Comparison of ENCODE assay signal across 9 cellular contexts in genomic region chr12:56078427-56078826, GRCh38. TPM values are rescaled to one million over a fixed set of nuclear protein-coding genes. Genes with fewer than 3 reads are reported as not detected.
A peak's percentile ranks its signal among the peaks of the same experiment; 100 is the strongest.
DNase-seq lines count a peak whose midpoint lies in the region; TF ChIP-seq lines count a peak whose summit lies in the region.
"Had no signal": no experiment of that assay in that cellular context is flagged by ENCODE, and none has a peak within 500 bp of the region (broad histone marks: within the 10 kb centered on the region; RNA-seq: fewer than 3 reads in every experiment).

No MANE protein-coding gene starts in this region.

- no peak for TF ChIP-seq CTCF in Calu3 (IDR thresholded peaks at IDR 0.05; ENCODE audit: unreplicated experiment)
- no peak for TF ChIP-seq CTCF in VCaP (conservative IDR thresholded peaks at IDR 0.05)
- TF ChIP-seq CTCF in fibroblast of lung (conservative IDR thresholded peaks at IDR 0.05 in 1 of 2, IDR thresholded peaks at IDR 0.05 in 1 of 2; ENCODE audit: low read depth in 1 of 2, low read length in 2 of 2): no peak
- no peak for TF ChIP-seq CTCF in progenitor cell of endocrine pancreas (IDR thresholded peaks at IDR 0.05; ENCODE audit: unreplicated experiment)

- peak overlapping the region; percentile 68 for H3K4me2 ChIP-seq in fibroblast of lung (ENCODE audit: extremely low read depth, insufficient read depth, low read length)

- intact Hi-C loops in Calu3 (cut with micrococcal nuclease; ENCODE audit: unreplicated experiment) (loop anchor here (1.0 kb wide), 1 partner anchor 27 kb away; no protein-coding TSS in a partner anchor), head of caudate nucleus (cut with DNase I) (no loop called here)

- H3K36me3 ChIP-seq in fibroblast of lung (ENCODE audit: control insufficient read depth, insufficient read depth, low read length): no peaks in the 10 kb centered on the region
- H3K36me3 ChIP-seq: neutrophil had no signal

- no peak overlapping the region for H2AFZ ChIP-seq in fibroblast of lung (ENCODE audit: low read length)

- H3K4me3 ChIP-seq in fibroblast of lung (replicated peaks in 1 of 4; ENCODE audit: control extremely low read depth in 1 of 4, insufficient read depth in 1 of 4, low read depth in 3 of 4, low read length in 4 of 4): no peak overlapping the region

- no peaks in the 10 kb centered on the region for H4K20me1 ChIP-seq in fibroblast of lung (ENCODE audit: control insufficient read depth, extremely low read depth, insufficient read depth, low read length)

- BruUV-seq in Calu3 (replicated peaks; lab: Mats Ljungman, UMichigan): no TSS peak

- H3K27me3 ChIP-seq in fibroblast of lung (ENCODE audit: control insufficient read depth, insufficient read depth, low read length): peaks cover 20% of the 10 kb centered on the region

- H3K79me2 ChIP-seq in fibroblast of lung (ENCODE audit: control insufficient read depth, insufficient read depth, low read length): no peaks in the 10 kb centered on the region

- no peak for DNase-seq in Calu3
- DNase-seq in fibroblast of lung (ENCODE audit: low read depth in 2 of 2): no peak
- DNase-seq in progenitor cell of endocrine pancreas (ENCODE audit: low spot score, unreplicated experiment): no peak
- DNase-seq in NCI-H2029 (lab: John Stamatoyannopoulos, UW): no peak
- no peak for DNase-seq in COR-L47 (lab: John Stamatoyannopoulos, UW)
- DNase-seq in central memory CD4-positive, alpha-beta T cell: no peak
- no peak for DNase-seq in head of caudate nucleus

- H3K9me3 Mint-ChIP-seq in Calu3 (ENCODE audit: low read depth, unreplicated experiment) (no peaks in the 10 kb centered on the region), progenitor cell of endocrine pancreas (ENCODE audit: low read depth) (no peaks in the 10 kb centered on the region)

- H3K4me1 Mint-ChIP-seq in Calu3 (ENCODE audit: low read depth, unreplicated experiment) (peaks cover 14% of the 10 kb centered on the region), progenitor cell of endocrine pancreas (ENCODE audit: low read depth) (peaks cover 22% of the 10 kb centered on the region)

- no peaks in the 10 kb centered on the region for H3K9me3 ChIP-seq in fibroblast of lung (ENCODE audit: control insufficient read depth, insufficient read depth, low read depth, low read length)
- H3K9me3 ChIP-seq: neutrophil had no signal

- H3K9ac ChIP-seq in fibroblast of lung (ENCODE audit: insufficient read depth, low read length): no peak overlapping the region

- peak overlapping the region; percentile 95 for H3K27ac Mint-ChIP-seq in Calu3 (ENCODE audit: unreplicated experiment)
- peak overlapping the region; percentile 99 for H3K27ac Mint-ChIP-seq in progenitor cell of endocrine pancreas

- H3K4me1 ChIP-seq in fibroblast of lung (ENCODE audit: control insufficient read depth, extremely low read depth, insufficient read depth, low read length): no peaks in the 10 kb centered on the region

- CTCF ChIA-PET in Calu3 (lab: Charles Lee): interaction anchor here (0.6 to 1.7 kb wide), 5 partner anchors 13 to 267 kb away, joined by 3 to 23 read pairs (median 3); partner anchors contain the start of genes PA2G4 and SMARCC2

- H3K27me3 Mint-ChIP-seq in Calu3 (ENCODE audit: unreplicated experiment): no peaks in the 10 kb centered on the region
- no peaks in the 10 kb centered on the region for H3K27me3 Mint-ChIP-seq in progenitor cell of endocrine pancreas

- H3K4me3 Mint-ChIP-seq in Calu3 (ENCODE audit: low read depth, unreplicated experiment) (peak overlapping the region; percentile 99), progenitor cell of endocrine pancreas (ENCODE audit: low read depth) (peak overlapping the region; percentile 93)

- peak overlapping the region; percentile 95 for H3K27ac ChIP-seq in VCaP
- H3K27ac ChIP-seq in fibroblast of lung (ENCODE audit: insufficient read depth, low read length): no peak overlapping the region
- H3K27ac ChIP-seq: neutrophil had no signal

- H3K36me3 Mint-ChIP-seq in Calu3 (ENCODE audit: insufficient read depth, unreplicated experiment) (peaks cover 38% of the 10 kb centered on the region), progenitor cell of endocrine pancreas (ENCODE audit: insufficient read depth) (no peaks in the 10 kb centered on the region)

RNA-seq across cellular contexts. Expression of gene ERBB3, which starts 1.5 kb away (rescaled TPM):
- total RNA-seq in Calu3 (2022) (170 and 183 TPM in 2 replicates), fibroblast of lung (0.66 and 1.3 TPM in 2 replicates), progenitor cell of endocrine pancreas (206 and 221 TPM in 2 replicates)
- polyA plus RNA-seq in fibroblast of lung: 0.59 and 0.92 TPM in 2 replicates
- polyA plus RNA-seq in fibroblast of lung (2012): 0.56 and 0.96 TPM in 2 replicates
- 3.0 TPM in 1 of 2 replicates, not detected in the other for polyA minus RNA-seq in fibroblast of lung (ENCODE audit: low replicate concordance)

RNA-seq across cellular contexts. Expression of gene PA2G4, which starts 25.9 kb away (rescaled TPM):
- total RNA-seq in Calu3 (2022) (229 and 233 TPM in 2 replicates), fibroblast of lung (92.2 and 93.5 TPM in 2 replicates), progenitor cell of endocrine pancreas (103 and 106 TPM in 2 replicates)
- 202 and 342 TPM in 2 replicates for polyA plus RNA-seq in fibroblast of lung
- 94.2 and 182 TPM in 2 replicates for polyA plus RNA-seq in fibroblast of lung (2012)
- 12.2 and 20.4 TPM in 2 replicates for polyA minus RNA-seq in fibroblast of lung (ENCODE audit: low replicate concordance)

RNA-seq across cellular contexts. Expression of gene RPS26, which starts 36.7 kb away (rescaled TPM):
- total RNA-seq in Calu3 (2022): 50.6 and 50.7 TPM in 2 replicates
- total RNA-seq in fibroblast of lung: 86.2 and 125 TPM in 2 replicates
- polyA plus RNA-seq in fibroblast of lung: 739 and 1,779 TPM in 2 replicates
- 685 and 1,323 TPM in 2 replicates for polyA plus RNA-seq in fibroblast of lung (2012)
- polyA minus RNA-seq in fibroblast of lung (ENCODE audit: low replicate concordance): 45.7 and 128 TPM in 2 replicates
- total RNA-seq in progenitor cell of endocrine pancreas: 30.2 and 39.3 TPM in 2 replicates

RNA-seq across cellular contexts. Expression of gene RPL41, which starts 38.0 kb away (rescaled TPM):
- 2,379 and 2,426 TPM in 2 replicates for total RNA-seq in Calu3 (2022)
- total RNA-seq in fibroblast of lung: 2,664 and 4,175 TPM in 2 replicates
- 6,961 and 9,604 TPM in 2 replicates for polyA plus RNA-seq in fibroblast of lung
- 7,932 and 8,024 TPM in 2 replicates for polyA plus RNA-seq in fibroblast of lung (2012)
- polyA minus RNA-seq in fibroblast of lung (ENCODE audit: low replicate concordance): 1,416 and 1,475 TPM in 2 replicates
- 3,912 and 3,916 TPM in 2 replicates for total RNA-seq in progenitor cell of endocrine pancreas

RNA-seq across cellular contexts. Expression of gene ZC3H10, which starts 39.6 kb away (rescaled TPM):
- 6.6 and 8.2 TPM in 2 replicates for total RNA-seq in Calu3 (2022)
- 5.6 and 7.2 TPM in 2 replicates for total RNA-seq in fibroblast of lung
- polyA plus RNA-seq in fibroblast of lung: 1.8 and 1.9 TPM in 2 replicates
- polyA plus RNA-seq in fibroblast of lung (2012): 1.9 and 3.5 TPM in 2 replicates
- polyA minus RNA-seq in fibroblast of lung (ENCODE audit: low replicate concordance): 2.9 and 4.0 TPM in 2 replicates
- 12.0 and 13.8 TPM in 2 replicates for total RNA-seq in progenitor cell of endocrine pancreas

Comparison
In these comparisons a context has a peak if more than half of its experiments do, and no peak if none do; other contexts are left out.
1. RNA of gene ERBB3, which starts 1.5 kb away (total RNA-seq): 206 to 221 TPM in progenitor cell of endocrine pancreas and 170 to 183 TPM in Calu3; 0.66 to 1.3 TPM in fibroblast of lung; every median in the first group is over 10 times any median in the second.